In genomic region chr11:119339581-119340334, GRCh38 we compare ENCODE assay signal across 8 cellular contexts. TPM values are rescaled to one million over a fixed set of nuclear protein-coding genes. Genes with fewer than 3 reads are reported as not detected.
DNase-seq lines count a peak whose midpoint lies in the region; ATAC-seq and TF ChIP-seq lines count a peak whose summit lies in the region.

No MANE protein-coding gene starts in this region.

- H3K9me3 Mint-ChIP-seq in activated naive CD4-positive, alpha-beta T cell treated with anti-CD3 and anti-CD28 coated beads, Interleukin-2, amount 50 U/mL, for 24 hours: no peaks in the 10 kb centered on the region

- H3K4me3 ChIP-seq in HL-60 (replicated peaks; ENCODE audit: insufficient read depth, low read length): no peak overlapping the region
- peak overlapping the region; percentile 69 to 80 for H3K4me3 ChIP-seq in gastroesophageal sphincter
- peak overlapping the region; percentile 34 for H3K4me3 ChIP-seq in neuron (ENCODE audit: low read length)

- H3K36me3 ChIP-seq in gastroesophageal sphincter: peaks cover 0 to 19% of the 10 kb centered on the region in 2 donors
- H3K36me3 ChIP-seq in neuron (ENCODE audit: insufficient read depth, low read length): peaks cover 8% of the 10 kb centered on the region

- H3K36me3 Mint-ChIP-seq in activated naive CD4-positive, alpha-beta T cell treated with anti-CD3 and anti-CD28 coated beads, Interleukin-2, amount 50 U/mL, for 24 hours: peaks cover 3% of the 10 kb centered on the region

- H3K4me1 Mint-ChIP-seq in activated naive CD4-positive, alpha-beta T cell treated with anti-CD3 and anti-CD28 coated beads, Interleukin-2, amount 50 U/mL, for 24 hours: peaks cover 47% of the 10 kb centered on the region

- H3K9me3 ChIP-seq in gastroesophageal sphincter (no peaks in the 10 kb centered on the region), neuron (ENCODE audit: low read length) (no peaks in the 10 kb centered on the region)

- peak overlapping the region; percentile 70 for H3K4me3 Mint-ChIP-seq in activated naive CD4-positive, alpha-beta T cell treated with anti-CD3 and anti-CD28 coated beads, Interleukin-2, amount 50 U/mL, for 24 hours

- TF ChIP-seq POLR2A in gastroesophageal sphincter (IDR thresholded peaks at IDR 0.05): peak in 1 of 2 donors; percentile 27

- H3K27ac ChIP-seq in C4-2B (no peak overlapping the region; the same call in 1 of the 2 replicates), HL-60 (replicated peaks) (no peak overlapping the region), gastroesophageal sphincter (peak overlapping the region; percentile 68 to 92 (median 86))

- H3K27ac Mint-ChIP-seq in activated naive CD4-positive, alpha-beta T cell treated with anti-CD3 and anti-CD28 coated beads, Interleukin-2, amount 50 U/mL, for 24 hours: no peak overlapping the region

- peak overlapping the region; percentile 50 for H2AFZ ChIP-seq in neuron (ENCODE audit: low read depth, low read length)

- 20% methylated on average over 3 of the region's 88 CpGs; no CpG with 5 or more reads in 1 of the 2 donors for WGBS in gastroesophageal sphincter (ENCODE audit: low coverage in 1 of 2), 2 donors

- peak; percentile 71 for ATAC-seq in gastroesophageal sphincter
- no peak for ATAC-seq in GM21390 (IDR thresholded peaks at IDR 0.05; ENCODE audit: unreplicated experiment)

- peaks cover 13% of the 10 kb centered on the region for H3K27me3 Mint-ChIP-seq in activated naive CD4-positive, alpha-beta T cell treated with anti-CD3 and anti-CD28 coated beads, Interleukin-2, amount 50 U/mL, for 24 hours

- TF ChIP-seq CTCF in C4-2B (conservative IDR thresholded peaks at IDR 0.05) (peak; percentile 98), HL-60 (IDR thresholded peaks at IDR 0.05; ENCODE audit: insufficient read depth, low read length) (peak; percentile 27), gastroesophageal sphincter (IDR thresholded peaks at IDR 0.05) (peak in 3 of 4 experiments; percentile 92 to 98 (median 94))

- H3K4me1 ChIP-seq in gastroesophageal sphincter (peaks cover 0 to 73% (median 43%) of the 10 kb centered on the region in 3 donors), neuron (ENCODE audit: insufficient read depth, low read length) (peaks cover 44% of the 10 kb centered on the region)

- H3K27me3 ChIP-seq in HL-60 (ENCODE audit: insufficient read depth, poor library complexity, severe bottlenecking) (peaks cover 24% of the 10 kb centered on the region), gastroesophageal sphincter (no peaks in the 10 kb centered on the region), neuron (ENCODE audit: insufficient read depth, low read length) (peaks cover 36% of the 10 kb centered on the region)

- TF ChIP-seq EP300 in gastroesophageal sphincter (IDR thresholded peaks at IDR 0.05): no peak

- DNase-seq in HL-60 (ENCODE audit: low read depth in 1 of 2, low spot score in 1 of 2) (no peak), NCI-H1436 (lab: John Stamatoyannopoulos, UW) (no peak), NCI-H510A (lab: John Stamatoyannopoulos, UW) (no peak)

RNA-seq across cellular contexts. Expression of gene C1QTNF5, which starts 0.9 kb away (rescaled TPM):
- 10 to 100 TPM; 44.3 to 52.1 (median 45.6) TPM for total RNA-seq in gastroesophageal sphincter

RNA-seq across cellular contexts. Expression of gene RNF26, which starts 5.4 kb away (rescaled TPM):
- total RNA-seq in gastroesophageal sphincter: 10 to 100 TPM; 13.0 to 39.6 (median 17.1) TPM

RNA-seq across cellular contexts. Expression of gene MFRP, which starts 6.7 kb away (rescaled TPM):
- under 1 TPM in 1 of 4 donors, not detected in 3; 0.15 TPM for total RNA-seq in gastroesophageal sphincter

RNA-seq across cellular contexts. Expression of gene MCAM, which starts 22.8 kb away (rescaled TPM):
- total RNA-seq in gastroesophageal sphincter: 1,000 to 10,000 TPM in 3 of 4 donors, 100 to 1,000 TPM in 1; 702 to 1,904 (median 1,177) TPM

RNA-seq across cellular contexts. Expression of gene USP2, which starts 41.7 kb away (rescaled TPM):
- 1 to 10 TPM; 4.6 to 10.0 (median 6.6) TPM for total RNA-seq in gastroesophageal sphincter

Comparison
In these comparisons a context has a peak if more than half of its experiments do, and no peak if none do; other contexts are left out.
1. H3K27ac ChIP-seq: peak in gastroesophageal sphincter (4 of 4); none in C4-2B (single experiment) and HL-60 (single experiment).
2. CTCF ChIP-seq: peak in every context shown above with its lines; median percentile 98 in C4-2B; 94 in gastroesophageal sphincter; 27 in HL-60.